34 cellular contexts compared by ENCODE assay signal in genomic region chr10:66654861-66655260, GRCh38.
"Had no signal": no experiment of that assay in that cellular context is flagged by ENCODE, and none has a peak within 500 bp of the region (broad histone marks: within the 10 kb centered on the region; RNA-seq: fewer than 3 reads in every experiment).

No MANE protein-coding gene starts in this region.

- DNase-seq: activated B cell treated with CpG ODN at 0.5 μM for 24 hours; activated CD4-positive, alpha-beta memory T cell treated with anti-CD3 and anti-CD28 coated beads for 36 hours; activated CD4-positive, alpha-beta T cell treated with anti-CD3 and anti-CD28 coated beads for 4 hours; activated CD4-positive, alpha-beta T cell treated with anti-CD3 and anti-CD28 coated beads, Interleukin-2, amount 50 U/mL, for 1 hour; activated CD4-positive, CD25-positive, alpha-beta regulatory T cell treated with anti-CD3 and anti-CD28 coated beads, Interleukin-2, amount 50 U/mL, for 72 hours; activated CD8-positive, alpha-beta memory T cell treated with anti-CD3 and anti-CD28 coated beads, Interleukin-2, amount 50 U/mL, for 4 hours; activated gamma-delta T cell treated with Interleukin-2 at 50 U/mL for 16 hours; activated naive CD4-positive, alpha-beta T cell treated with anti-CD3 and anti-CD28 coated beads for 36 hours; activated T-cell treated with anti-CD3 and anti-CD28 coated beads for 4 hours; activated T-cell treated with anti-CD3 and anti-CD28 coated beads, Interleukin-2, amount 50 U/mL, for 4 hours; amniotic stem cell; aorta; brain microvascular endothelial cell; central memory CD4-positive, alpha-beta T cell; Karpas-422; NCI-H1048; NCI-H1105 treated with DMSO at 0.1 percent for 48 hours; NCI-H1436; NCI-H1694; NCI-H2029; NCI-H345; NCI-H524 treated with DMSO at 0.1 percent for 48 hours; PC-3; Peyer's patch; SIG-M5; SW 1271; T-helper 1 cell; T-helper 2 cell; T-helper 9 cell had no signal

- H3K4me3 ChIP-seq: Peyer's patch had no signal

- H3K27ac ChIP-seq: brain microvascular endothelial cell, Peyer's patch, RWPE1, VCaP had no signal

- H3K4me1 ChIP-seq: Peyer's patch had no signal

- H3K27me3 ChIP-seq: brain microvascular endothelial cell, Peyer's patch had no signal

- ATAC-seq: activated naive CD4-positive, alpha-beta T cell treated with anti-CD3 and anti-CD28 coated beads, Interleukin-2, amount 50 U/mL, for 72 hours; activated T-cell treated with anti-CD3 and anti-CD28 coated beads, Interleukin-2, amount 50 U/mL, for 4 hours; PC-3; Right ventricle myocardium inferior; SK-N-SH treated with all-trans-retinoic acid at 6 μM for 48 hours had no signal

- H3K36me3 ChIP-seq: brain microvascular endothelial cell, Peyer's patch had no signal
